Comparison of ENCODE assay signal across 12 cellular contexts in genomic region chr17:32495347-32496253, GRCh38. TPM values are rescaled to one million over a fixed set of nuclear protein-coding genes. Genes with fewer than 3 reads are reported as not detected.
DNase-seq lines count a peak whose midpoint lies in the region; ATAC-seq, FAIRE-seq and TF ChIP-seq lines count a peak whose summit lies in the region.
"Had no signal": no experiment of that assay in that cellular context is flagged by ENCODE, and none has a peak within 500 bp of the region (broad histone marks: within the 10 kb centered on the region; RNA-seq: fewer than 3 reads in every experiment).

No MANE protein-coding gene starts in this region.

- no peak overlapping the region for H2AFZ ChIP-seq in GM12878 (ENCODE audit: control insufficient read depth, low read depth, low read length)

- RAD21 ChIA-PET in GM12878 (lab: Charles Lee; ENCODE audit: unreplicated experiment), result interaction anchor here (16.4 kb wide), 1 partner anchor 23 kb away, joined by 543 read pairs; no protein-coding TSS in a partner anchor

- peak; percentile 54 for DNase-seq in activated CD4-positive, alpha-beta T cell treated with anti-CD3 and anti-CD28 coated beads, Interleukin-2, amount 10 ng/mL, durations not matched to agents 24 days and 14 days
- DNase-seq in activated CD4-positive, alpha-beta T cell treated with anti-CD3 and anti-CD28 coated beads, Interleukin-2, amount 50 U/mL, for 1 hour, result no peak
- DNase-seq in GM12878 (ENCODE audit: low read depth, low spot score), result no peak
- DNase-seq in kidney tubule cell (ENCODE audit: low spot score), result peak; percentile 70
- DNase-seq in substantia nigra (lab: John Stamatoyannopoulos, UW), result peak in 26 of 49 donors; percentile 24 to 84 (median 42)
- DNase-seq in activated gamma-delta T cell (lab: John Stamatoyannopoulos, UW), result no peak
- DNase-seq in stimulated activated CD4-positive, alpha-beta T cell treated with anti-CD3 and anti-CD28 coated beads, Interleukin-12 subunit alpha, Interleukin-12 subunit beta, amount 100 ng/mL, for 4 hours, result no peak
- DNase-seq: activated gamma-delta T cell treated with Interleukin-2 at 50 U/mL for 16 hours, foreskin melanocyte had no signal

- TF ChIP-seq EP300 in GM12878 (IDR thresholded peaks at IDR 0.05; ENCODE audit: borderline replicate concordance in 1 of 2, control insufficient read depth in 1 of 2, low read depth in 2 of 2, low read length in 2 of 2), result no peak

- peaks cover 3% of the 10 kb centered on the region for H3K36me3 Mint-ChIP-seq in activated CD4-positive, alpha-beta T cell treated with anti-CD3 and anti-CD28 coated beads, Interleukin-2, amount 10 ng/mL, durations not matched to agents 24 days and 14 days (ENCODE audit: low read depth)

- in situ Hi-C loops in GM12878 (cut with MboI), result no loop called here

- H3K27ac Mint-ChIP-seq in activated CD4-positive, alpha-beta T cell treated with anti-CD3 and anti-CD28 coated beads, Interleukin-2, amount 10 ng/mL, durations not matched to agents 24 days and 14 days, result no peak overlapping the region
- H3K27ac Mint-ChIP-seq: stimulated activated naive CD8-positive, alpha-beta T cell treated with anti-CD3 and anti-CD28 coated beads, Interleukin-15, Interleukin-2, amounts not matched to agents 100 ng/mL and 50 ng/mL, for 24 hours had no signal

- SMC1A ChIA-PET in GM12878 (lab: Charles Lee; ENCODE audit: uncharacterized antibody, unreplicated experiment), result interaction anchor here (0.6 to 1.8 kb wide), 10 partner anchors 10 to 263 kb away, joined by 3 to 11 read pairs (median 4); no protein-coding TSS in a partner anchor

- intact Hi-C loops in activated CD4-positive, alpha-beta T cell treated with anti-CD3 and anti-CD28 coated beads, Interleukin-2, amount 10 ng/mL, durations not matched to agents 24 days and 14 days (cut with micrococcal nuclease), result no loop called here
- intact Hi-C loops in GM12878 (cut with micrococcal nuclease; ENCODE audit: unreplicated experiment), result no loop called here

- peaks cover 23% of the 10 kb centered on the region for H3K4me1 Mint-ChIP-seq in activated CD4-positive, alpha-beta T cell treated with anti-CD3 and anti-CD28 coated beads, Interleukin-2, amount 10 ng/mL, durations not matched to agents 24 days and 14 days

- H3K27ac ChIP-seq in GM12878 (ENCODE audit: control insufficient read depth, insufficient read depth) (no peak overlapping the region), substantia nigra (ENCODE audit: low read depth, low read length, poor library complexity, severe bottlenecking) (peak overlapping the region; percentile 53)
- H3K27ac ChIP-seq: SK-N-MC had no signal

- no peaks in the 10 kb centered on the region for H3K27me3 ChIP-seq in GM12878 (replicated peaks in 1 of 2; ENCODE audit: control insufficient read depth in 2 of 2, insufficient read depth in 2 of 2, low read length in 1 of 2)

- no peak for TF ChIP-seq POLR2A in GM12878 (IDR thresholded peaks at IDR 0.05; ENCODE audit: low read depth, low read length)

- FAIRE-seq in GM12878 (lab: Jason Lieb, UNC), result no peak

- no peak overlapping the region for H3K9ac ChIP-seq in GM12878 (ENCODE audit: control insufficient read depth, insufficient read depth, low read length)

- peak; percentile 49 for ATAC-seq in GM12878
- ATAC-seq in GM19035 (IDR thresholded peaks at IDR 0.05; ENCODE audit: unreplicated experiment), result no peak

- H4K20me1 ChIP-seq in GM12878 (ENCODE audit: control insufficient read depth, insufficient read depth), result no peaks in the 10 kb centered on the region

- H3K36me3 ChIP-seq in GM12878 (ENCODE audit: control insufficient read depth in 2 of 2, insufficient read depth in 2 of 2, low read length in 1 of 2), result peaks cover 0 to 5% of the 10 kb centered on the region in 2 experiments; a peak in 2 of 4 replicates

- no peak overlapping the region for H3K4me3 Mint-ChIP-seq in activated CD4-positive, alpha-beta T cell treated with anti-CD3 and anti-CD28 coated beads, Interleukin-2, amount 10 ng/mL, durations not matched to agents 24 days and 14 days
- H3K4me3 Mint-ChIP-seq: stimulated activated naive CD8-positive, alpha-beta T cell treated with anti-CD3 and anti-CD28 coated beads, Interleukin-15, Interleukin-2, amounts not matched to agents 100 ng/mL and 50 ng/mL, for 24 hours had no signal

- CTCF ChIA-PET in GM12878 (lab: Yijun Ruan, JAX), result interaction anchor here (0.7 to 1.1 kb wide), 2 partner anchors 16 to 27 kb away, joined by 3 read pairs; no protein-coding TSS in a partner anchor

- peaks cover 16% of the 10 kb centered on the region for H3K79me2 ChIP-seq in GM12878 (ENCODE audit: control insufficient read depth, insufficient read depth, low read length)

- TF ChIP-seq CTCF in GM12878 (IDR thresholded peaks at IDR 0.05 in 2 of 3, conservative IDR thresholded peaks at IDR 0.05 in 1 of 3; ENCODE audit: control insufficient read depth in 2 of 3, extremely low read depth in 1 of 3, insufficient read depth in 1 of 3, low read depth in 3 of 3, low read length in 3 of 3), result no peak

- H3K4me2 ChIP-seq in GM12878 (ENCODE audit: control insufficient read depth, insufficient read depth), result no peak overlapping the region

- no peaks in the 10 kb centered on the region for H3K27me3 Mint-ChIP-seq in activated CD4-positive, alpha-beta T cell treated with anti-CD3 and anti-CD28 coated beads, Interleukin-2, amount 10 ng/mL, durations not matched to agents 24 days and 14 days
- H3K27me3 Mint-ChIP-seq: stimulated activated naive CD8-positive, alpha-beta T cell treated with anti-CD3 and anti-CD28 coated beads, Interleukin-15, Interleukin-2, amounts not matched to agents 100 ng/mL and 50 ng/mL, for 24 hours had no signal

- H3K9me3 Mint-ChIP-seq in activated CD4-positive, alpha-beta T cell treated with anti-CD3 and anti-CD28 coated beads, Interleukin-2, amount 10 ng/mL, durations not matched to agents 24 days and 14 days, result no peaks in the 10 kb centered on the region
- H3K9me3 Mint-ChIP-seq: stimulated activated naive CD8-positive, alpha-beta T cell treated with anti-CD3 and anti-CD28 coated beads, Interleukin-15, Interleukin-2, amounts not matched to agents 100 ng/mL and 50 ng/mL, for 24 hours had no signal

- no TSS peak for BruUV-seq in GM12878 (replicated peaks; lab: Mats Ljungman, UMichigan)

- no peak for TF ChIP-seq RAD21 in GM12878 (IDR thresholded peaks at IDR 0.05; ENCODE audit: insufficient read depth, low read depth, low read length)

- H3K4me3 ChIP-seq in GM12878, result no peak overlapping the region
- H3K4me3 ChIP-seq: SK-N-MC had no signal

- H3K4me1 ChIP-seq in GM12878 (ENCODE audit: control insufficient read depth, insufficient read depth, low read length), result peaks cover 29% of the 10 kb centered on the region

- POLR2A ChIA-PET in GM12878 (lab: Charles Lee), result interaction anchor here (0.6 to 12.5 kb wide), 5 partner anchors 16 to 107 kb away, joined by 4 to 308 read pairs (median 4); no protein-coding TSS in a partner anchor

- WGBS in GM12878 (ENCODE audit: insufficient coverage, insufficient replicate concordance, low lambda C conversion rate, missing lambda C conversion rate), result 66% methylated on average over 46 of the region's 46 CpGs

- no peaks in the 10 kb centered on the region for H3K9me3 ChIP-seq in GM12878 (replicated peaks; ENCODE audit: control insufficient read depth, insufficient read depth, low read length)

TF ChIP-seq in GM12878, 131 proteins besides CTCF, POLR2A, EP300 and RAD21 (continues in another document):
- TF ChIP-seq BHLHE40 (IDR thresholded peaks at IDR 0.05; ENCODE audit: borderline replicate concordance in 1 of 2, low read depth in 2 of 2, low read length in 1 of 2), result peak in 1 of 2 experiments; percentile 66; a peak in 2 of 4 replicates
- no peak for TF ChIP-seq ASH2L (IDR thresholded peaks at IDR 0.05; ENCODE audit: borderline replicate concordance, low read depth)

RNA-seq across cellular contexts. Expression of gene CDK5R1, which starts 8.8 kb away (rescaled TPM):
- total RNA-seq in activated CD4-positive, alpha-beta T cell treated with anti-CD3 and anti-CD28 coated beads, Interleukin-2, amount 10 ng/mL, durations not matched to agents 24 days and 14 days, result 7.2 and 8.2 TPM in 2 replicates
- 67.1 and 71.0 TPM in 2 replicates for total RNA-seq in GM12878 (2013; cell fraction: nucleolus; rRNA removed)
- total RNA-seq in GM12878 (2014; rRNA removed), result 17.5 and 17.8 TPM in 2 replicates
- total RNA-seq in GM12878 (2014; rRNA removed; fragmentation: Illumina TruSeq; extraction: Trizol), result 11.4 and 11.9 TPM in 2 replicates
- 26.7 and 27.3 TPM in 2 replicates for total RNA-seq in GM12878 (2021)
- 9.5 TPM for polyA plus RNA-seq in GM12878 (2011; ENCODE audit: low read depth)
- polyA plus RNA-seq in GM12878 (2011; rRNA removed), result 28.3 and 37.5 TPM in 2 replicates
- polyA plus RNA-seq in GM12878 (2011; cell fraction: cytosol; rRNA removed), result 29.2 and 33.4 TPM in 2 replicates
- polyA plus RNA-seq in GM12878 (2011; cell fraction: nucleus; rRNA removed), result 72.0 and 77.8 TPM in 2 replicates
- 15.5 and 24.1 TPM in 2 replicates for polyA plus RNA-seq in GM12878 (2012)
- 10.9 and 12.9 TPM in 2 replicates for polyA plus RNA-seq in GM12878 (2014; fragmentation: Illumina TruSeq; extraction: Trizol)
- 1 to 10 TPM; 1.1 to 2.4 TPM for polyA plus RNA-seq in GM12878 (2014; fragmentation: Nextera tagmentation; extraction: Ambion mirVana)
- polyA plus RNA-seq in GM12878 (2014; rRNA removed), result 14.2 and 14.5 TPM in 2 replicates
- polyA plus RNA-seq in GM12878 (2016; fragmentation: Nextera tagmentation; extraction: Ambion mirVana), result 1 to 10 TPM; 5.3 to 6.4 TPM
- 19.8 and 36.6 TPM in 2 replicates for polyA minus RNA-seq in GM12878 (2011; rRNA and poly(A)+ RNA removed)
- polyA minus RNA-seq in GM12878 (2011; cell fraction: cytosol; rRNA and poly(A)+ RNA removed), result 25.1 and 31.9 TPM in 2 replicates
- 35.2 and 48.9 TPM in 2 replicates for polyA minus RNA-seq in GM12878 (2011; cell fraction: nucleus; rRNA and poly(A)+ RNA removed)

RNA-seq across cellular contexts. Expression of gene PSMD11, which starts 51.3 kb away (rescaled TPM):
- 217 and 222 TPM in 2 replicates for total RNA-seq in activated CD4-positive, alpha-beta T cell treated with anti-CD3 and anti-CD28 coated beads, Interleukin-2, amount 10 ng/mL, durations not matched to agents 24 days and 14 days
- 112 and 118 TPM in 2 replicates for total RNA-seq in GM12878 (2013; cell fraction: nucleolus; rRNA removed)
- total RNA-seq in GM12878 (2014; rRNA removed), result 83.1 and 84.1 TPM in 2 replicates
- 85.3 and 91.4 TPM in 2 replicates for total RNA-seq in GM12878 (2014; rRNA removed; fragmentation: Illumina TruSeq; extraction: Trizol)
- 112 and 118 TPM in 2 replicates for total RNA-seq in GM12878 (2021)
- polyA plus RNA-seq in GM12878 (2011; ENCODE audit: low read depth), result 39.7 TPM
- polyA plus RNA-seq in GM12878 (2011; rRNA removed), result 122 and 126 TPM in 2 replicates
- polyA plus RNA-seq in GM12878 (2011; cell fraction: cytosol; rRNA removed), result 84.0 and 96.4 TPM in 2 replicates
- 61.0 and 62.2 TPM in 2 replicates for polyA plus RNA-seq in GM12878 (2011; cell fraction: nucleus; rRNA removed)
- polyA plus RNA-seq in GM12878 (2012), result 65.5 and 72.3 TPM in 2 replicates
- polyA plus RNA-seq in GM12878 (2014; fragmentation: Illumina TruSeq; extraction: Trizol), result 90.3 and 96.8 TPM in 2 replicates
- 100 to 1,000 TPM; 283 to 291 TPM for polyA plus RNA-seq in GM12878 (2014; fragmentation: Nextera tagmentation; extraction: Ambion mirVana)
- polyA plus RNA-seq in GM12878 (2014; rRNA removed), result 115 and 118 TPM in 2 replicates
- 100 to 1,000 TPM; 304 to 319 TPM for polyA plus RNA-seq in GM12878 (2016; fragmentation: Nextera tagmentation; extraction: Ambion mirVana)
- 147 and 184 TPM in 2 replicates for polyA minus RNA-seq in GM12878 (2011; rRNA and poly(A)+ RNA removed)
- polyA minus RNA-seq in GM12878 (2011; cell fraction: cytosol; rRNA and poly(A)+ RNA removed), result 51.9 and 53.3 TPM in 2 replicates
- 39.7 and 59.7 TPM in 2 replicates for polyA minus RNA-seq in GM12878 (2011; cell fraction: nucleus; rRNA and poly(A)+ RNA removed)

Comparison
In these comparisons a context has a peak if more than half of its experiments do, and no peak if none do; other contexts are left out.
1. DNase-seq: peak in activated CD4-positive, alpha-beta T cell treated with anti-CD3 and anti-CD28 coated beads, Interleukin-2, amount 10 ng/mL, durations not matched to agents 24 days and 14 days (single experiment), kidney tubule cell (single experiment) and substantia nigra (26 of 49); none in activated CD4-positive, alpha-beta T cell treated with anti-CD3 and anti-CD28 coated beads, Interleukin-2, amount 50 U/mL, for 1 hour (single experiment), GM12878 (single experiment), activated gamma-delta T cell (single experiment) and stimulated activated CD4-positive, alpha-beta T cell treated with anti-CD3 and anti-CD28 coated beads, Interleukin-12 subunit alpha, Interleukin-12 subunit beta, amount 100 ng/mL, for 4 hours (single experiment).